Comparison of ENCODE assay signal across 19 cellular contexts in the genomic region with DNA sequence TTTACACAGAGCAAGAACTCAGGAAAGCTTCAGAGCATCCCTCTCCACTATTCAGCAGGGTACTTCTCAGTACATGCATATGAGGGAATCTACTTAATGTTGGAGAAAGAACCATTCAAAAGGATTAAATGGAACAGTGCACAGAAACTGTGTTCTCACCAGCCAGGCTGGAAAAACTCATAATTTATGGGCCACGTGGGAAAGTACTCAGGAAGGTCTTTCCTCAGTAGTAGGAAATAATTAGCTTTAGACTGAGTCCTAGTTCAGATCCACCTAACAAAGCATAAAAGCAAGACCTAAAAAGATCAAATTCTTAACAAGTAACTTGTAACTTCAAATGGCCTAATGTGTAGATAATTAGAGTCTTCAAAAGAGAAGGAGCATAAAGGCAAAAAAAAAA.
"Had no signal": no experiment of that assay in that cellular context is flagged by ENCODE, and none has a peak within 500 bp of the region (broad histone marks: within the 10 kb centered on the region; RNA-seq: fewer than 3 reads in every experiment).

No MANE protein-coding gene starts in this region.

- H3K4me3 ChIP-seq: esophagus squamous epithelium, hepatocyte, mucosa of descending colon, psoas muscle, suprapubic skin, thyroid gland, uterus had no signal

- H2AFZ ChIP-seq: hepatocyte had no signal

- H3K9me3 ChIP-seq: esophagus squamous epithelium, mucosa of descending colon, neutrophil, psoas muscle, suprapubic skin, thyroid gland, uterus had no signal

- ATAC-seq: left colon; mucosa of descending colon; naive thymus-derived CD8-positive, alpha-beta T cell; psoas muscle; stimulated activated naive CD8-positive, alpha-beta T cell treated with anti-CD3 and anti-CD28 coated beads, Interleukin-15, Interleukin-2, amounts not matched to agents 100 U/mL and 50 U/mL, for 24 hours had no signal

- H3K9me3 Mint-ChIP-seq: central memory CD8-positive, alpha-beta T cell; naive thymus-derived CD8-positive, alpha-beta T cell; type B pancreatic cell had no signal

- H3K4me2 ChIP-seq: hepatocyte had no signal

- DNase-seq: cortex of kidney; effector memory CD4-positive, alpha-beta T cell; esophagus squamous epithelium; foreskin fibroblast; left colon; mucosa of descending colon; naive thymus-derived CD8-positive, alpha-beta T cell; psoas muscle; small intestine; stimulated activated CD4-positive, alpha-beta T cell treated with anti-CD3 and anti-CD28 coated beads, Interleukin-2, amount 100 ng/mL, for 48 hours; stimulated activated naive CD8-positive, alpha-beta T cell treated with anti-CD3 and anti-CD28 coated beads, Interleukin-15, Interleukin-2, amounts not matched to agents 100 U/mL and 50 U/mL, for 24 hours; thyroid gland; uterus had no signal

- H3K4me3 Mint-ChIP-seq: central memory CD8-positive, alpha-beta T cell; naive thymus-derived CD8-positive, alpha-beta T cell; type B pancreatic cell had no signal

- H3K36me3 Mint-ChIP-seq: naive thymus-derived CD8-positive, alpha-beta T cell; type B pancreatic cell had no signal

- H3K36me3 ChIP-seq: esophagus squamous epithelium, neutrophil, suprapubic skin, thyroid gland, uterus had no signal

- H3K27me3 ChIP-seq: esophagus squamous epithelium, hepatocyte, neutrophil, suprapubic skin, thyroid gland, uterus had no signal

- H3K4me1 ChIP-seq: esophagus squamous epithelium, psoas muscle, uterus had no signal

- H3K27ac ChIP-seq: epithelial cell of prostate, esophagus squamous epithelium, hepatocyte, neutrophil, psoas muscle, suprapubic skin, thyroid gland, uterus had no signal

- H3K4me1 Mint-ChIP-seq: central memory CD8-positive, alpha-beta T cell had no signal

- H3K27ac Mint-ChIP-seq: type B pancreatic cell had no signal

- H3K27me3 Mint-ChIP-seq: type B pancreatic cell had no signal

- H3K79me2 ChIP-seq: hepatocyte had no signal
